Comparison of ENCODE assay signal across 9 cellular contexts in the genomic region with DNA sequence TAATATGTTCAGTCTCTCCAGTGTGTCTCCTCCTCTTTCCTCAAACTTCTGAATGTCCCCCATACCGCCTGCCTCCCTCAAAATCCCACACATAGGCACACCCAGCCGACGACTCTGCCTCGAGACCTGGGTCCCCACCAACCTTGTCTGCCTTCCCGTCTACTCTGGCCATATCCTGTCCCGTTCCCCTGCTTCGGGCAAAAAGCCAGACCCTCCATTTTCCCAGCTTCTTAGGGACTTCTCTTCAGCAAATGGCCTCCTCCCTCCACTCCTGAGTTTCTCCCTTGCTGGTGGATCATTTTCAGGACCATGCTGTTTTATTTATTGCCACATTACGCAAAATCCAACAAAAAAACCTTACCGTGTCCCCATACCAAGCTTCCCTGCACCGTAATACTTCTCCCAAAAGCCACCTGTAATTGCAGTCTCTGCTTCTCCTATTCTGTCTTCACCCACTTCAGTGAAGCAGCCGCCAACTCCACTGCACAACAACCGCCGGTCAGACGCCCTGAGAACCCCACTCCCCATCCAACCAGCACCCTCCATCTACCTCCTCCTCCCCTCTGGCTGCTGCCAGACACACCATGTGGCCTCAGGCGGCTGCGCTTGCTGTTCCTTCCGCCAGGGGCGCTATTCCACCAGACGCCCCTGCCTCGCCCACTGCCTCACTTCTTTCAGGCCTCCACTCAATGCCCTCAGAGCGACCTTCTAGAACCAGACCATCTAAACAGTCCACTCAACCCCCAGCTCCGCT.
DNase-seq lines count a peak whose midpoint lies in the region; ATAC-seq, FAIRE-seq and TF ChIP-seq lines count a peak whose summit lies in the region.
"Had no signal": no experiment of that assay in that cellular context is flagged by ENCODE, and none has a peak within 500 bp of the region (broad histone marks: within the 10 kb centered on the region; RNA-seq: fewer than 3 reads in every experiment).

No MANE protein-coding gene starts in this region.

- ATAC-seq in GM21526 (IDR thresholded peaks at IDR 0.05; ENCODE audit: low FRiP score, unreplicated experiment) (peak; percentile 76), foreskin keratinocyte (peak; percentile 74)

- H3K4me2 ChIP-seq in Karpas-422 (ENCODE audit: low read depth, low read length, poor library complexity, severe bottlenecking): no peak overlapping the region

- H3K27me3 ChIP-seq in Karpas-422 (ENCODE audit: low read length): no peaks in the 10 kb centered on the region
- H3K27me3 ChIP-seq in foreskin keratinocyte: no peaks in the 10 kb centered on the region

- no peak overlapping the region for H3K27ac ChIP-seq in Karpas-422 (ENCODE audit: low read length)
- no peak overlapping the region for H3K27ac ChIP-seq in foreskin keratinocyte

- no peaks in the 10 kb centered on the region for H3K9me2 ChIP-seq in Karpas-422 (replicated peaks; ENCODE audit: insufficient read depth, low read length)

- no peaks in the 10 kb centered on the region for H4K20me1 ChIP-seq in Karpas-422 (ENCODE audit: insufficient read depth, low read depth, low read length)

- H3K9me3 ChIP-seq in Karpas-422 (ENCODE audit: low read length): no peaks in the 10 kb centered on the region

- no peak overlapping the region for H3K4me3 ChIP-seq in Karpas-422 (ENCODE audit: low read length)

- no peak for DNase-seq in D721Med (ENCODE audit: insufficient read length, low spot score)
- DNase-seq in Karpas-422: peak; percentile 88
- DNase-seq in activated CD4-positive, alpha-beta T cell treated with anti-CD3 and anti-CD28 coated beads, Interleukin-2, amount 50 U/mL, for 4 hours: peak; percentile 16 to 20
- DNase-seq in foreskin keratinocyte: no peak
- DNase-seq in stimulated activated CD4-positive, alpha-beta T cell treated with anti-CD3 and anti-CD28 coated beads, Interleukin-1b, Interleukin-23, amount 100 ng/mL, for 48 hours: peak; percentile 54
- DNase-seq in effector CD8-positive, alpha-beta T cell (lab: John Stamatoyannopoulos, UW): no peak
- no peak for DNase-seq in cerebellum (ENCODE audit: low spot score)

- TF ChIP-seq CTCF in D721Med (IDR thresholded peaks at IDR 0.05; ENCODE audit: insufficient read depth, missing control alignments) (peak; percentile 14), foreskin keratinocyte (conservative IDR thresholded peaks at IDR 0.05) (peak; percentile 61)

- no peaks in the 10 kb centered on the region for H3K79me2 ChIP-seq in Karpas-422 (ENCODE audit: low read length)

- H3K4me1 ChIP-seq in Karpas-422 (ENCODE audit: low read length) (no peaks in the 10 kb centered on the region; the same call in 1 of the 2 replicates), foreskin keratinocyte (no peaks in the 10 kb centered on the region)

- H3K36me3 ChIP-seq in Karpas-422 (ENCODE audit: insufficient read depth, low read length): no peaks in the 10 kb centered on the region

- H3K9ac ChIP-seq in Karpas-422 (ENCODE audit: low read length): no peak overlapping the region

- FAIRE-seq in D721Med (lab: Jason Lieb, UNC): no peak
- FAIRE-seq: TTC549 had no signal

- peak overlapping the region; percentile 70; the same call in 1 of the 2 replicates for H2AFZ ChIP-seq in Karpas-422 (ENCODE audit: low read length)

Comparison
In these comparisons a context has a peak if more than half of its experiments do, and no peak if none do; other contexts are left out.
1. DNase-seq: peak in Karpas-422 (single experiment), activated CD4-positive, alpha-beta T cell treated with anti-CD3 and anti-CD28 coated beads, Interleukin-2, amount 50 U/mL, for 4 hours (2 of 2) and stimulated activated CD4-positive, alpha-beta T cell treated with anti-CD3 and anti-CD28 coated beads, Interleukin-1b, Interleukin-23, amount 100 ng/mL, for 48 hours (single experiment); none in D721Med (single experiment), foreskin keratinocyte (0 of 2), effector CD8-positive, alpha-beta T cell (single experiment) and cerebellum (single experiment).